1 cellular context compared by ENCODE assay signal in the genomic region with DNA sequence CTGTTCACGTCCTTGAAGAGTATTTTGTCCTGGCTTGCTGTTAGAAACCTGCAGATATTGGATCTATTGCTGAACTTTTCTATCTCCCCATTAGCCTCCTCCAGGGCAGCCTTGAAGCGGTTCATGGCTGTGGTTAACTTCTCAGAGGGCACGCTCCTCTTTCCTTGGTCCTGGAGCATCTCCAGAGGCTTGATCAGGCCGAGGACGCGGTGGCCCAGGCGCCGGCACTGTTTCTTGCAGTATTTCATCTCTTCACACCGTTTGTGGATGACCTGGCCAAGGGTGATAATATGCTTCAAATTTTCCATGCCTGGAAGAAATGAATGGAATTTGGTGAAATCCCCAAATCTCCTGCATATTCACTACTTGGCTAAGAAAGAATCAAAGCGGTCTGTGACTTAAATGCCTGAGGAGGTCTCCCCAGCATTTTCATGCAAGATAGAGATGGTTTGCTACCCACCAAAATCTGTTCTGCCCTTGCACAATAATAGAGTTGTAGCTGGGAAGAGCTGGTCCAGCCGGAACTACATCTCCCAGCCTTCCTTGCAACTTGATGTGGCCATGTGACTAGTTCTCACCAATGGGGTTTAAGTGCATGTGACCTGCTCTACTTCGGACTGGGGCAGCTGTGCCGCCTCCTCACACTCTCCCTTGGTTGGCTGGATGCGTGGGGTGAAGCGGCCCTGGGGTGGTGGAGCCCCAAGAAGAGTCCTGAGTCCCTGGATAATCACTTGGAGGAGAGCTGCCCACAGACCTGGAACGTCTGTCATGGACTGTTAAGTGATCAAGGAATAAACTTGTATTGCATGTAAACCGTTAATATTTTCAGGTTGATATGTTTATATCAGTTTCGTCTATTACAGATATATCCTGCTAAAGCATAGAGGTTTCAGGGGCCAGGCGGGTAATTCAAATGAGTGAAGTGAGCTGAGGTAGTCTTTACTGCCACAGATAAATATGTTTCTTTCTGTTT.
A peak's percentile ranks its signal among the peaks of the same experiment; 100 is the strongest.
TF ChIP-seq lines count a peak whose summit lies in the region.

No MANE protein-coding gene starts in this region.

TF ChIP-seq in HEK293, 187 proteins besides CTCF, POLR2A, EP300 and RAD21 (continued from another document and continues in another):
- TF ChIP-seq ZBTB8A (tag by site-specific recombination; IDR thresholded peaks at IDR 0.05) (no peak), ZNF623 (tag by site-specific recombination; IDR thresholded peaks at IDR 0.05) (no peak), ZNF121 (tag by site-specific recombination; IDR thresholded peaks at IDR 0.05) (no peak), ZBTB21 (tag by site-specific recombination; IDR thresholded peaks at IDR 0.05) (no peak), ZNF660 (tag by site-specific recombination; IDR thresholded peaks at IDR 0.05) (no peak), ZIC2 (tag by site-specific recombination; IDR thresholded peaks at IDR 0.05) (no peak), ZNF202 (tag by site-specific recombination; IDR thresholded peaks at IDR 0.05; ENCODE audit: borderline replicate concordance) (no peak), ZBTB48 (tag by site-specific recombination; IDR thresholded peaks at IDR 0.05) (peak; percentile 65; the same call in 1 of the 2 replicates), ZNF211 (tag by site-specific recombination; IDR thresholded peaks at IDR 0.05; ENCODE audit: low read depth) (no peak), SP3 (tag by site-specific recombination; IDR thresholded peaks at IDR 0.05) (peak; percentile 49; the same call in 1 of the 2 replicates), ZNF529 (tag by site-specific recombination; IDR thresholded peaks at IDR 0.05; ENCODE audit: insufficient replicate concordance) (no peak), ZNF473 (tag by site-specific recombination; IDR thresholded peaks at IDR 0.05) (no peak), SCRT1 (tag by site-specific recombination; IDR thresholded peaks at IDR 0.05; ENCODE audit: borderline replicate concordance) (no peak), ZNF341 (tag by site-specific recombination; IDR thresholded peaks at IDR 0.05; ENCODE audit: low read depth) (peak; percentile 87), ZNF658 (tag by site-specific recombination; IDR thresholded peaks at IDR 0.05) (no peak), ZNF521 (tag by site-specific recombination; IDR thresholded peaks at IDR 0.05) (no peak), ZNF16 (tag by site-specific recombination; IDR thresholded peaks at IDR 0.05; ENCODE audit: low read depth) (no peak), ZNF174 (tag by site-specific recombination; IDR thresholded peaks at IDR 0.05) (no peak), ZNF426 (tag by site-specific recombination; IDR thresholded peaks at IDR 0.05) (no peak), ZNF423 (tag by site-specific recombination; IDR thresholded peaks at IDR 0.05) (no peak), ZBTB7A (tag by site-specific recombination; IDR thresholded peaks at IDR 0.05; ENCODE audit: low read depth) (no peak), ZNF140 (tag by site-specific recombination; IDR thresholded peaks at IDR 0.05) (no peak), SALL2 (tag by site-specific recombination; IDR thresholded peaks at IDR 0.05; ENCODE audit: borderline replicate concordance) (no peak), ZNF311 (tag by site-specific recombination; IDR thresholded peaks at IDR 0.05; ENCODE audit: borderline replicate concordance) (no peak), TCF7L2 (IDR thresholded peaks at IDR 0.05; ENCODE audit: borderline replicate concordance, low read depth, low read length) (no peak), ZNF366 (tag by site-specific recombination; conservative IDR thresholded peaks at IDR 0.05) (no peak), ZNF133 (tag by site-specific recombination; IDR thresholded peaks at IDR 0.05) (no peak), KLF8 (tag by site-specific recombination; IDR thresholded peaks at IDR 0.05) (no peak), ZNF670 (tag by site-specific recombination; IDR thresholded peaks at IDR 0.05; ENCODE audit: low read depth) (no peak), ZNF544 (tag by site-specific recombination; IDR thresholded peaks at IDR 0.05) (no peak), ZNF146 (tag by site-specific recombination; IDR thresholded peaks at IDR 0.05) (no peak), ZNF596 (tag by site-specific recombination; IDR thresholded peaks at IDR 0.05) (no peak), ZNF132 (tag by site-specific recombination; IDR thresholded peaks at IDR 0.05; ENCODE audit: borderline replicate concordance) (no peak), ZNF514 (tag by site-specific recombination; IDR thresholded peaks at IDR 0.05) (no peak), MYNN (tag by site-specific recombination; IDR thresholded peaks at IDR 0.05; ENCODE audit: borderline replicate concordance) (no peak), ZNF626 (tag by site-specific recombination; IDR thresholded peaks at IDR 0.05) (no peak), ZNF76 (tag by site-specific recombination; IDR thresholded peaks at IDR 0.05; ENCODE audit: borderline replicate concordance, low read depth) (peak; percentile 90), ZNF391 (tag by site-specific recombination; IDR thresholded peaks at IDR 0.05; ENCODE audit: borderline replicate concordance, low read depth) (no peak), ZNF184 (tag by site-specific recombination; IDR thresholded peaks at IDR 0.05) (no peak), KLF10 (tag by site-specific recombination; IDR thresholded peaks at IDR 0.05) (no peak), ZSCAN23 (tag by site-specific recombination; IDR thresholded peaks at IDR 0.05) (no peak), ZNF350 (tag by site-specific recombination; IDR thresholded peaks at IDR 0.05) (no peak), KLF7 (tag by site-specific recombination; IDR thresholded peaks at IDR 0.05; ENCODE audit: borderline replicate concordance) (no peak)
- TF ChIP-seq, protein P1, sequence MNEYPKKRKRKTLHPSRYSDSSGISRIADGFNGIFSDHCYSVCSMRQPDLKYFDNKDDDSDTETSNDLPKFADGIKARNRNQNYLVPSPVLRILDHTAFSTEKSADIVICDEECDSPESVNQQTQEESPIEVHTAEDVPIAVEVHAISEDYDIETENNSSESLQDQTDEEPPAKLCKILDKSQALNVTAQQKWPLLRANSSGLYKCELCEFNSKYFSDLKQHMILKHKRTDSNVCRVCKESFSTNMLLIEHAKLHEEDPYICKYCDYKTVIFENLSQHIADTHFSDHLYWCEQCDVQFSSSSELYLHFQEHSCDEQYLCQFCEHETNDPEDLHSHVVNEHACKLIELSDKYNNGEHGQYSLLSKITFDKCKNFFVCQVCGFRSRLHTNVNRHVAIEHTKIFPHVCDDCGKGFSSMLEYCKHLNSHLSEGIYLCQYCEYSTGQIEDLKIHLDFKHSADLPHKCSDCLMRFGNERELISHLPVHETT (tag by site-specific recombination; IDR thresholded peaks at IDR 0.05), result no peak
- TF ChIP-seq, protein P2, sequence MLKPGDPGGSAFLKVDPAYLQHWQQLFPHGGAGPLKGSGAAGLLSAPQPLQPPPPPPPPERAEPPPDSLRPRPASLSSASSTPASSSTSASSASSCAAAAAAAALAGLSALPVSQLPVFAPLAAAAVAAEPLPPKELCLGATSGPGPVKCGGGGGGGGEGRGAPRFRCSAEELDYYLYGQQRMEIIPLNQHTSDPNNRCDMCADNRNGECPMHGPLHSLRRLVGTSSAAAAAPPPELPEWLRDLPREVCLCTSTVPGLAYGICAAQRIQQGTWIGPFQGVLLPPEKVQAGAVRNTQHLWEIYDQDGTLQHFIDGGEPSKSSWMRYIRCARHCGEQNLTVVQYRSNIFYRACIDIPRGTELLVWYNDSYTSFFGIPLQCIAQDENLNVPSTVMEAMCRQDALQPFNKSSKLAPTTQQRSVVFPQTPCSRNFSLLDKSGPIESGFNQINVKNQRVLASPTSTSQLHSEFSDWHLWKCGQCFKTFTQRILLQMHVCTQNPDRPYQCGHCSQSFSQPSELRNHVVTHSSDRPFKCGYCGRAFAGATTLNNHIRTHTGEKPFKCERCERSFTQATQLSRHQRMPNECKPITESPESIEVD (tag by site-specific recombination; IDR thresholded peaks at IDR 0.05), result no peak
- TF ChIP-seq, protein P3, sequence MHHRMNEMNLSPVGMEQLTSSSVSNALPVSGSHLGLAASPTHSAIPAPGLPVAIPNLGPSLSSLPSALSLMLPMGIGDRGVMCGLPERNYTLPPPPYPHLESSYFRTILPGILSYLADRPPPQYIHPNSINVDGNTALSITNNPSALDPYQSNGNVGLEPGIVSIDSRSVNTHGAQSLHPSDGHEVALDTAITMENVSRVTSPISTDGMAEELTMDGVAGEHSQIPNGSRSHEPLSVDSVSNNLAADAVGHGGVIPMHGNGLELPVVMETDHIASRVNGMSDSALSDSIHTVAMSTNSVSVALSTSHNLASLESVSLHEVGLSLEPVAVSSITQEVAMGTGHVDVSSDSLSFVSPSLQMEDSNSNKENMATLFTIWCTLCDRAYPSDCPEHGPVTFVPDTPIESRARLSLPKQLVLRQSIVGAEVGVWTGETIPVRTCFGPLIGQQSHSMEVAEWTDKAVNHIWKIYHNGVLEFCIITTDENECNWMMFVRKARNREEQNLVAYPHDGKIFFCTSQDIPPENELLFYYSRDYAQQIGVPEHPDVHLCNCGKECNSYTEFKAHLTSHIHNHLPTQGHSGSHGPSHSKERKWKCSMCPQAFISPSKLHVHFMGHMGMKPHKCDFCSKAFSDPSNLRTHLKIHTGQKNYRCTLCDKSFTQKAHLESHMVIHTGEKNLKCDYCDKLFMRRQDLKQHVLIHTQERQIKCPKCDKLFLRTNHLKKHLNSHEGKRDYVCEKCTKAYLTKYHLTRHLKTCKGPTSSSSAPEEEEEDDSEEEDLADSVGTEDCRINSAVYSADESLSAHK (tag by site-specific recombination; IDR thresholded peaks at IDR 0.05), result no peak
- TF ChIP-seq, protein P4, sequence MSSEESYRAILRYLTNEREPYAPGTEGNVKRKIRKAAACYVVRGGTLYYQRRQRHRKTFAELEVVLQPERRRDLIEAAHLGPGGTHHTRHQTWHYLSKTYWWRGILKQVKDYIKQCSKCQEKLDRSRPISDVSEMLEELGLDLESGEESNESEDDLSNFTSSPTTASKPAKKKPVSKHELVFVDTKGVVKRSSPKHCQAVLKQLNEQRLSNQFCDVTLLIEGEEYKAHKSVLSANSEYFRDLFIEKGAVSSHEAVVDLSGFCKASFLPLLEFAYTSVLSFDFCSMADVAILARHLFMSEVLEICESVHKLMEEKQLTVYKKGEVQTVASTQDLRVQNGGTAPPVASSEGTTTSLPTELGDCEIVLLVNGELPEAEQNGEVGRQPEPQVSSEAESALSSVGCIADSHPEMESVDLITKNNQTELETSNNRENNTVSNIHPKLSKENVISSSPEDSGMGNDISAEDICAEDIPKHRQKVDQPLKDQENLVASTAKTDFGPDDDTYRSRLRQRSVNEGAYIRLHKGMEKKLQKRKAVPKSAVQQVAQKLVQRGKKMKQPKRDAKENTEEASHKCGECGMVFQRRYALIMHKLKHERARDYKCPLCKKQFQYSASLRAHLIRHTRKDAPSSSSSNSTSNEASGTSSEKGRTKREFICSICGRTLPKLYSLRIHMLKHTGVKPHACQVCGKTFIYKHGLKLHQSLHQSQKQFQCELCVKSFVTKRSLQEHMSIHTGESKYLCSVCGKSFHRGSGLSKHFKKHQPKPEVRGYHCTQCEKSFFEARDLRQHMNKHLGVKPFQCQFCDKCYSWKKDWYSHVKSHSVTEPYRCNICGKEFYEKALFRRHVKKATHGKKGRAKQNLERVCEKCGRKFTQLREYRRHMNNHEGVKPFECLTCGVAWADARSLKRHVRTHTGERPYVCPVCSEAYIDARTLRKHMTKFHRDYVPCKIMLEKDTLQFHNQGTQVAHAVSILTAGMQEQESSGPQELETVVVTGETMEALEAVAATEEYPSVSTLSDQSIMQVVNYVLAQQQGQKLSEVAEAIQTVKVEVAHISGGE (tag by site-specific recombination; conservative IDR thresholded peaks at IDR 0.05; ENCODE audit: low read depth), result no peak
- TF ChIP-seq, protein P5, sequence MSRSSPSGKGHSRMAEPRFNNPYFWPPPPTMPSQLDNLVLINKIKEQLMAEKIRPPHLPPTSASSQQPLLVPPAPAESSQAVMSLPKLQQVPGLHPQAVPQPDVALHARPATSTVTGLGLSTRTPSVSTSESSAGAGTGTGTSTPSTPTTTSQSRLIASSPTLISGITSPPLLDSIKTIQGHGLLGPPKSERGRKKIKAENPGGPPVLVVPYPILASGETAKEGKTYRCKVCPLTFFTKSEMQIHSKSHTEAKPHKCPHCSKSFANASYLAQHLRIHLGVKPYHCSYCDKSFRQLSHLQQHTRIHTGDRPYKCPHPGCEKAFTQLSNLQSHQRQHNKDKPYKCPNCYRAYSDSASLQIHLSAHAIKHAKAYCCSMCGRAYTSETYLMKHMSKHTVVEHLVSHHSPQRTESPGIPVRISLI (tag by site-specific recombination; IDR thresholded peaks at IDR 0.05), result no peak
- TF ChIP-seq, protein P6, sequence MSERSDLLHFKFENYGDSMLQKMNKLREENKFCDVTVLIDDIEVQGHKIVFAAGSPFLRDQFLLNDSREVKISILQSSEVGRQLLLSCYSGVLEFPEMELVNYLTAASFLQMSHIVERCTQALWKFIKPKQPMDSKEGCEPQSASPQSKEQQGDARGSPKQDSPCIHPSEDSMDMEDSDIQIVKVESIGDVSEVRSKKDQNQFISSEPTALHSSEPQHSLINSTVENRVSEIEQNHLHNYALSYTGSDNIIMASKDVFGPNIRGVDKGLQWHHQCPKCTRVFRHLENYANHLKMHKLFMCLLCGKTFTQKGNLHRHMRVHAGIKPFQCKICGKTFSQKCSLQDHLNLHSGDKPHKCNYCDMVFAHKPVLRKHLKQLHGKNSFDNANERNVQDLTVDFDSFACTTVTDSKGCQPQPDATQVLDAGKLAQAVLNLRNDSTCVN (tag by site-specific recombination; optimal IDR thresholded peaks at IDR 0.05), result no peak
- TF ChIP-seq, protein P7, sequence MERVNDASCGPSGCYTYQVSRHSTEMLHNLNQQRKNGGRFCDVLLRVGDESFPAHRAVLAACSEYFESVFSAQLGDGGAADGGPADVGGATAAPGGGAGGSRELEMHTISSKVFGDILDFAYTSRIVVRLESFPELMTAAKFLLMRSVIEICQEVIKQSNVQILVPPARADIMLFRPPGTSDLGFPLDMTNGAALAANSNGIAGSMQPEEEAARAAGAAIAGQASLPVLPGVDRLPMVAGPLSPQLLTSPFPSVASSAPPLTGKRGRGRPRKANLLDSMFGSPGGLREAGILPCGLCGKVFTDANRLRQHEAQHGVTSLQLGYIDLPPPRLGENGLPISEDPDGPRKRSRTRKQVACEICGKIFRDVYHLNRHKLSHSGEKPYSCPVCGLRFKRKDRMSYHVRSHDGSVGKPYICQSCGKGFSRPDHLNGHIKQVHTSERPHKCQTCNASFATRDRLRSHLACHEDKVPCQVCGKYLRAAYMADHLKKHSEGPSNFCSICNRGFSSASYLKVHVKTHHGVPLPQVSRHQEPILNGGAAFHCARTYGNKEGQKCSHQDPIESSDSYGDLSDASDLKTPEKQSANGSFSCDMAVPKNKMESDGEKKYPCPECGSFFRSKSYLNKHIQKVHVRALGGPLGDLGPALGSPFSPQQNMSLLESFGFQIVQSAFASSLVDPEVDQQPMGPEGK (tag by site-specific recombination; IDR thresholded peaks at IDR 0.05), result 0 out of 2 replicates have a peak, but pooled peaks have one; percentile 30
- TF ChIP-seq, protein P8, sequence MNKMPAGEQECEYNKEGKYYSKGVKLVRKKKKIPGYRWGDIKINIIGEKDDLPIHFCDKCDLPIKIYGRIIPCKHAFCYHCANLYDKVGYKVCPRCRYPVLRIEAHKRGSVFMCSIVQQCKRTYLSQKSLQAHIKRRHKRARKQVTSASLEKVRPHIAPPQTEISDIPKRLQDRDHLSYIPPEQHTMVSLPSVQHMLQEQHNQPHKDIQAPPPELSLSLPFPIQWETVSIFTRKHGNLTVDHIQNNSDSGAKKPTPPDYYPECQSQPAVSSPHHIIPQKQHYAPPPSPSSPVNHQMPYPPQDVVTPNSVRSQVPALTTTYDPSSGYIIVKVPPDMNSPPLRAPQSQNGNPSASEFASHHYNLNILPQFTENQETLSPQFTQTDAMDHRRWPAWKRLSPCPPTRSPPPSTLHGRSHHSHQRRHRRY (tag by site-specific recombination; IDR thresholded peaks at IDR 0.05), result no peak
